In genomic region chr4:124828382-124828781, GRCh38 we compare ENCODE assay signal across 36 cellular contexts.
"Had no signal": no experiment of that assay in that cellular context is flagged by ENCODE, and none has a peak within 500 bp of the region (broad histone marks: within the 10 kb centered on the region; RNA-seq: fewer than 3 reads in every experiment).

No MANE protein-coding gene starts in this region.

- DNase-seq: Karpas-422, Kasumi-1, MG63, MM.1S, MV-4-11, NCI-H1048, NCI-H1092, NCI-H1092 treated with DMSO at 0.1 percent for 48 hours, NCI-H1105, NCI-H1105 treated with DMSO at 0.1 percent for 48 hours, NCI-H1417, NCI-H1417 treated with DMSO at 0.1 percent for 48 hours, NCI-H1436, NCI-H1436 treated with DMSO at 0.1 percent for 48 hours, NCI-H146, NCI-H1694, NCI-H1694 treated with DMSO at 0.1 percent for 48 hours, NCI-H187, NCI-H187 treated with DMSO at 0.1 percent for 48 hours, NCI-H1930, NCI-H2029, NCI-H2029 treated with DMSO at 0.1 percent for 48 hours, NCI-H2081, NCI-H2081 treated with DMSO at 0.1 percent for 48 hours, NCI-H2107, NCI-H2171, NCI-H2171 treated with DMSO at 0.1 percent for 48 hours, NCI-H2227 treated with DMSO at 0.1 percent for 48 hours, NCI-H226, NCI-H345, NCI-H446, NCI-H446 treated with DMSO at 0.1 percent for 48 hours, NCI-H510A, NCI-H510A treated with DMSO at 0.1 percent for 48 hours, NCI-H524 had no signal

- H3K4me3 ChIP-seq: MG63 had no signal

- H3K27me3 ChIP-seq: MG63 had no signal

- H3K27ac ChIP-seq: KMS-11 had no signal

- H3K4me2 ChIP-seq: KMS-11 had no signal

- H3K9ac ChIP-seq: KMS-11 had no signal

- H3K36me3 ChIP-seq: MG63 had no signal
